In genomic region chr1:25030674-25031589, GRCh38 we compare ENCODE assay signal across 8 cellular contexts.
DNase-seq lines count a peak whose midpoint lies in the region; TF ChIP-seq lines count a peak whose summit lies in the region.

No MANE protein-coding gene starts in this region.

- no peak overlapping the region for H3K27ac Mint-ChIP-seq in MCF 10A (ENCODE audit: low read depth, unreplicated experiment)

- no peak overlapping the region for H3K4me3 Mint-ChIP-seq in MCF 10A (ENCODE audit: unreplicated experiment)

- H4K20me1 ChIP-seq in Karpas-422 (ENCODE audit: insufficient read depth, low read depth, low read length) = no peaks in the 10 kb centered on the region

- BruUV-seq in MCF 10A (replicated peaks; lab: Mats Ljungman, UMichigan) = no TSS peak

- H3K27me3 ChIP-seq in breast epithelium (peaks cover 0 to 7% of the 10 kb centered on the region in 2 donors), Karpas-422 (ENCODE audit: low read length) (peaks cover 3% of the 10 kb centered on the region; the same call in 1 of the 2 replicates), sigmoid colon (no peaks in the 10 kb centered on the region), WERI-Rb-1 (ENCODE audit: insufficient read depth, low read depth, severe bottlenecking) (no peaks in the 10 kb centered on the region), adrenal gland (no peaks in the 10 kb centered on the region)

- no peaks in the 10 kb centered on the region for H3K36me3 ChIP-seq in breast epithelium
- H3K36me3 ChIP-seq in Karpas-422 (ENCODE audit: insufficient read depth, low read length) = no peaks in the 10 kb centered on the region
- no peaks in the 10 kb centered on the region for H3K36me3 ChIP-seq in sigmoid colon
- H3K36me3 ChIP-seq in WERI-Rb-1 = no peaks in the 10 kb centered on the region
- no peaks in the 10 kb centered on the region for H3K36me3 ChIP-seq in adrenal gland (replicated peaks in 1 of 2)

- CTCF ChIA-PET in MCF 10A (lab: Yijun Ruan, JAX) = no interaction called here

- H3K4me2 ChIP-seq in Karpas-422 (ENCODE audit: low read depth, low read length, poor library complexity, severe bottlenecking) = peak overlapping the region; percentile 66

- no peaks in the 10 kb centered on the region for H3K79me2 ChIP-seq in Karpas-422 (ENCODE audit: low read length)

- H3K27ac ChIP-seq in breast epithelium (no peak overlapping the region), Karpas-422 (ENCODE audit: low read length) (peak overlapping the region; percentile 90), sigmoid colon (peak overlapping the region in 1 of 4 donors; percentile 57), WERI-Rb-1 (no peak overlapping the region), adrenal gland (no peak overlapping the region)

- H3K4me1 Mint-ChIP-seq in MCF 10A (ENCODE audit: insufficient read depth, unreplicated experiment) = peaks cover 12% of the 10 kb centered on the region

- peak; percentile 75 for DNase-seq in MCF 10A (ENCODE audit: unreplicated experiment)
- DNase-seq in breast epithelium (ENCODE audit: low spot score in 2 of 2) = no peak
- peak; percentile 58 for DNase-seq in Karpas-422
- peak; percentile 76 for DNase-seq in activated T-cell treated with anti-CD3 and anti-CD28 coated beads for 48 hours (ENCODE audit: low read depth)
- DNase-seq in stimulated activated CD4-positive, alpha-beta T cell treated with anti-CD3 and anti-CD28 coated beads, Interleukin-12 subunit alpha, Interleukin-12 subunit beta, amount 100 ng/mL, for 48 hours (ENCODE audit: low read depth in 2 of 3, low spot score in 1 of 3) = peak; percentile 76 to 80 (median 76)
- DNase-seq in sigmoid colon = no peak
- no peak for DNase-seq in WERI-Rb-1
- no peak for DNase-seq in adrenal gland

- POLR2A ChIA-PET in MCF 10A (lab: Yijun Ruan, JAX) = no interaction called here

- no peaks in the 10 kb centered on the region for H3K4me1 ChIP-seq in breast epithelium
- H3K4me1 ChIP-seq in Karpas-422 (ENCODE audit: low read length) = peaks cover 63% of the 10 kb centered on the region
- peaks cover 0 to 13% (median 11%) of the 10 kb centered on the region in 4 donors for H3K4me1 ChIP-seq in sigmoid colon
- H3K4me1 ChIP-seq in adrenal gland (replicated peaks in 1 of 2) = no peaks in the 10 kb centered on the region

- H3K9ac ChIP-seq in Karpas-422 (ENCODE audit: low read length) = peak overlapping the region; percentile 56

- H3K9me3 Mint-ChIP-seq in MCF 10A (ENCODE audit: unreplicated experiment) = no peaks in the 10 kb centered on the region

- no peak overlapping the region for H3K4me3 ChIP-seq in breast epithelium
- peak overlapping the region; percentile 44 for H3K4me3 ChIP-seq in Karpas-422 (ENCODE audit: low read length)
- no peak overlapping the region for H3K4me3 ChIP-seq in sigmoid colon
- H3K4me3 ChIP-seq in WERI-Rb-1 (ENCODE audit: low read depth, low read length) = no peak overlapping the region
- no peak overlapping the region for H3K4me3 ChIP-seq in adrenal gland

- H3K27me3 Mint-ChIP-seq in MCF 10A (ENCODE audit: insufficient read depth, unreplicated experiment) = no peaks in the 10 kb centered on the region

- 58 to 62% methylated on average over 6 of the region's 6 CpGs for WGBS in sigmoid colon, 2 donors
- 60 to 67% (median 65%) methylated on average over 6 of the region's 6 CpGs for WGBS in adrenal gland, 4 donors

- no peaks in the 10 kb centered on the region for H3K9me2 ChIP-seq in Karpas-422 (replicated peaks; ENCODE audit: insufficient read depth, low read length)

- no peak for TF ChIP-seq EP300 in sigmoid colon (IDR thresholded peaks at IDR 0.05)

- TF ChIP-seq CTCF in MCF 10A (IDR thresholded peaks at IDR 0.05; ENCODE audit: unreplicated experiment) (no peak), breast epithelium (IDR thresholded peaks at IDR 0.05) (no peak), sigmoid colon (IDR thresholded peaks at IDR 0.05) (no peak), WERI-Rb-1 (IDR thresholded peaks at IDR 0.05; ENCODE audit: low read depth, low read length) (no peak), adrenal gland (IDR thresholded peaks at IDR 0.05) (no peak)

- intact Hi-C loops in MCF 10A (cut with micrococcal nuclease) = no loop called here
- intact Hi-C loops in breast epithelium (cut with DNase I; ENCODE audit: low total_unique reads) = no loop called here
- intact Hi-C loops in sigmoid colon (cut with DNase I) = no loop called here
- intact Hi-C loops in adrenal gland (cut with DNase I) = loop anchor here (5.0 to 10.0 kb wide), 3 partner anchors 96 to 186 kb away; partner anchors contain the start of gene RUNX3 (in 1 of the 2)

- H2AFZ ChIP-seq in Karpas-422 (ENCODE audit: low read length) = no peak overlapping the region

- no peak for TF ChIP-seq POLR2A in breast epithelium (IDR thresholded peaks at IDR 0.05)
- TF ChIP-seq POLR2A in sigmoid colon (IDR thresholded peaks at IDR 0.05) = no peak
- no peak for TF ChIP-seq POLR2A in adrenal gland (IDR thresholded peaks at IDR 0.05)

- no peaks in the 10 kb centered on the region for H3K36me3 Mint-ChIP-seq in MCF 10A (ENCODE audit: insufficient read depth, unreplicated experiment)

- no peaks in the 10 kb centered on the region for H3K9me3 ChIP-seq in breast epithelium
- no peaks in the 10 kb centered on the region for H3K9me3 ChIP-seq in Karpas-422 (ENCODE audit: low read length)
- H3K9me3 ChIP-seq in sigmoid colon = no peaks in the 10 kb centered on the region
- no peaks in the 10 kb centered on the region for H3K9me3 ChIP-seq in WERI-Rb-1 (ENCODE audit: severe bottlenecking)
- H3K9me3 ChIP-seq in adrenal gland (replicated peaks in 1 of 3) = no peaks in the 10 kb centered on the region

Comparison
In these comparisons a context has a peak if more than half of its experiments do, and no peak if none do; other contexts are left out.
1. DNase-seq: peak in MCF 10A (single experiment), Karpas-422 (single experiment), activated T-cell treated with anti-CD3 and anti-CD28 coated beads for 48 hours (single experiment) and stimulated activated CD4-positive, alpha-beta T cell treated with anti-CD3 and anti-CD28 coated beads, Interleukin-12 subunit alpha, Interleukin-12 subunit beta, amount 100 ng/mL, for 48 hours (3 of 3); none in breast epithelium (0 of 2), sigmoid colon (single experiment), WERI-Rb-1 (single experiment) and adrenal gland (0 of 7).
2. intact Hi-C loops: an anchor here in adrenal gland (5.0 to 10.0 kb wide); none called in MCF 10A, breast epithelium and sigmoid colon.